ENCODE assay signal across 22 cellular contexts in genomic region chr9:133981589-133981957, GRCh38.
"Had no signal": no experiment of that assay in that cellular context is flagged by ENCODE, and none has a peak within 500 bp of the region (broad histone marks: within the 10 kb centered on the region; RNA-seq: fewer than 3 reads in every experiment).

No MANE protein-coding gene starts in this region.

- H3K9me3 ChIP-seq: ascending aorta, left lung, tibial artery had no signal

- H3K27ac Mint-ChIP-seq: activated CD4-positive, alpha-beta T cell treated with anti-CD3 and anti-CD28 coated beads, Interleukin-2, amount 10 ng/mL, durations not matched to agents 24 days and 14 days; activated CD8-positive, alpha-beta T cell treated with anti-CD3 and anti-CD28 coated beads, Interleukin-2, amount 10 ng/mL, durations not matched to agents 7 days and 5 days; activated naive CD4-positive, alpha-beta T cell treated with anti-CD3 and anti-CD28 coated beads, Interleukin-2, amount 50 U/mL, for 24 hours; effector memory CD8-positive, alpha-beta T cell; mesothelial cell of epicardium; naive thymus-derived CD8-positive, alpha-beta T cell; progenitor cell of endocrine pancreas had no signal

- H3K4me3 Mint-ChIP-seq: activated CD4-positive, alpha-beta T cell treated with anti-CD3 and anti-CD28 coated beads, Interleukin-2, amount 10 ng/mL, durations not matched to agents 24 days and 14 days; activated CD8-positive, alpha-beta T cell treated with anti-CD3 and anti-CD28 coated beads, Interleukin-2, amount 10 ng/mL, durations not matched to agents 7 days and 5 days; activated naive CD4-positive, alpha-beta T cell treated with anti-CD3 and anti-CD28 coated beads, Interleukin-2, amount 50 U/mL, for 24 hours; central memory CD8-positive, alpha-beta T cell; effector memory CD8-positive, alpha-beta T cell; mesothelial cell of epicardium; naive thymus-derived CD8-positive, alpha-beta T cell; stimulated activated naive CD8-positive, alpha-beta T cell treated with anti-CD3 and anti-CD28 coated beads, Interleukin-15, amount 100 ng/mL, for 72 hours had no signal

- H3K27ac ChIP-seq: ascending aorta, hepatocyte, left lung, tibial artery had no signal

- DNase-seq: activated CD4-positive, alpha-beta T cell treated with anti-CD3 and anti-CD28 coated beads, Interleukin-2, amount 10 ng/mL, durations not matched to agents 24 days and 14 days; activated CD8-positive, alpha-beta T cell treated with anti-CD3 and anti-CD28 coated beads, Interleukin-2, amount 10 ng/mL, durations not matched to agents 7 days and 5 days; activated gamma-delta T cell treated with Interleukin-2 at 50 U/mL for 16 hours; activated T-cell treated with anti-CD3 and anti-CD28 coated beads, Interleukin-2, amount 50 U/mL, for 1 hour; effector memory CD8-positive, alpha-beta T cell; foreskin melanocyte; kidney glomerular epithelial cell; retina; stimulated activated CD4-positive, alpha-beta T cell treated with anti-CD3 and anti-CD28 coated beads, Interleukin-4, amount 100 ng/mL, for 24 hours; stimulated activated naive CD8-positive, alpha-beta T cell treated with anti-CD3 and anti-CD28 coated beads, Interleukin-15, amount 100 ng/mL, for 72 hours; T-helper 1 cell; T-helper 9 cell had no signal

- H3K4me3 ChIP-seq: ascending aorta, hepatocyte, left lung, tibial artery had no signal

- ATAC-seq: activated CD8-positive, alpha-beta T cell treated with anti-CD3 and anti-CD28 coated beads, Interleukin-2, amount 10 ng/mL, durations not matched to agents 7 days and 5 days; effector memory CD8-positive, alpha-beta T cell; esophagus mucosa; left lung; naive thymus-derived CD8-positive, alpha-beta T cell; stimulated activated naive CD8-positive, alpha-beta T cell treated with anti-CD3 and anti-CD28 coated beads, Interleukin-15, amount 100 ng/mL, for 72 hours had no signal

- H3K9me3 Mint-ChIP-seq: activated CD4-positive, alpha-beta T cell treated with anti-CD3 and anti-CD28 coated beads, Interleukin-2, amount 10 ng/mL, durations not matched to agents 24 days and 14 days; activated naive CD4-positive, alpha-beta T cell treated with anti-CD3 and anti-CD28 coated beads, Interleukin-2, amount 50 U/mL, for 24 hours; central memory CD8-positive, alpha-beta T cell; effector memory CD8-positive, alpha-beta T cell; mesothelial cell of epicardium; naive thymus-derived CD8-positive, alpha-beta T cell; stimulated activated naive CD8-positive, alpha-beta T cell treated with anti-CD3 and anti-CD28 coated beads, Interleukin-15, amount 100 ng/mL, for 72 hours had no signal

- H2AFZ ChIP-seq: hepatocyte had no signal

- H3K27me3 Mint-ChIP-seq: activated CD4-positive, alpha-beta T cell treated with anti-CD3 and anti-CD28 coated beads, Interleukin-2, amount 10 ng/mL, durations not matched to agents 24 days and 14 days; activated naive CD4-positive, alpha-beta T cell treated with anti-CD3 and anti-CD28 coated beads, Interleukin-2, amount 50 U/mL, for 24 hours; central memory CD8-positive, alpha-beta T cell; effector memory CD8-positive, alpha-beta T cell; naive thymus-derived CD8-positive, alpha-beta T cell; progenitor cell of endocrine pancreas had no signal

- H3K27me3 ChIP-seq: ascending aorta, hepatocyte, left lung, tibial artery had no signal

- H3K36me3 Mint-ChIP-seq: activated naive CD4-positive, alpha-beta T cell treated with anti-CD3 and anti-CD28 coated beads, Interleukin-2, amount 50 U/mL, for 24 hours; naive thymus-derived CD8-positive, alpha-beta T cell had no signal

- H3K36me3 ChIP-seq: ascending aorta, left lung, tibial artery had no signal

- H3K4me1 Mint-ChIP-seq: activated CD4-positive, alpha-beta T cell treated with anti-CD3 and anti-CD28 coated beads, Interleukin-2, amount 10 ng/mL, durations not matched to agents 24 days and 14 days; activated naive CD4-positive, alpha-beta T cell treated with anti-CD3 and anti-CD28 coated beads, Interleukin-2, amount 50 U/mL, for 24 hours; central memory CD8-positive, alpha-beta T cell; stimulated activated naive CD8-positive, alpha-beta T cell treated with anti-CD3 and anti-CD28 coated beads, Interleukin-15, amount 100 ng/mL, for 72 hours had no signal

- H3K4me2 ChIP-seq: hepatocyte had no signal
